ENCODE assay signal across 10 cellular contexts in the genomic region with DNA sequence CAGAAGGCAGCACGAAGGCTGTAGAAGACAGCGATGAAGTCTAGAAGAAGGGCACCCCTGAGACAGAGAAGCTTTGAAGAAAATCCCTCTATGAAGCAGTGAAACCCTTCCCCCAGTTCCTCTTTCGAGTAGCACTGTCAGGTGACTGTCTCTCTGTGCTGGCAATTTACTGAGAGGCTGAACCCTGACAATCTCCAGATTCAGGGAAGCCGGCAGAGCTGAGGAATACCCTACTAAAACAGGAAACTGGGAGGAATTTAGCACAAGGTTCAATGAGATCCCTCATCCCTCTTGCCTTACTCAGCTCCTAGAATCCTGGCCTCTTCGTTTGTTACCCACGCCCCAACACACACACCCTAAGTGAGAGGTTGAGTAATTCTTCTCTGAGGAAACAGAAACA.
DNase-seq lines count a peak whose midpoint lies in the region; ATAC-seq and TF ChIP-seq lines count a peak whose summit lies in the region.
"Had no signal": no experiment of that assay in that cellular context is flagged by ENCODE, and none has a peak within 500 bp of the region (broad histone marks: within the 10 kb centered on the region; RNA-seq: fewer than 3 reads in every experiment).

No MANE protein-coding gene starts in this region.

- intact Hi-C loops in prostate gland (cut with DNase I) (no loop called here), right cardiac atrium (cut with DNase I) (no loop called here)

- TF ChIP-seq POLR2A in NB4 (IDR thresholded peaks at IDR 0.05; ENCODE audit: extremely low read depth, insufficient read length) = no peak
- no peak for TF ChIP-seq POLR2A in prostate gland (IDR thresholded peaks at IDR 0.05)

- DNase-seq in NB4 (ENCODE audit: low read depth) (peak; percentile 23), medulla oblongata (ENCODE audit: extremely low spot score) (peak; percentile 76), prostate gland (ENCODE audit: low spot score) (no peak), right cardiac atrium (no peak)
- DNase-seq in effector CD8-positive, alpha-beta T cell (lab: John Stamatoyannopoulos, UW) = no peak
- DNase-seq in activated CD4-positive, alpha-beta T cell treated with anti-CD3 and anti-CD28 coated beads, Interleukin-2, amount 50 U/mL, for 1 hour = no peak

- H3K27ac ChIP-seq in prostate gland (no peak overlapping the region), right cardiac atrium (ENCODE audit: low read length) (no peak overlapping the region)
- H3K27ac ChIP-seq: epithelial cell of prostate had no signal

- WGBS in prostate gland = 76% methylated on average over 6 of the region's 6 CpGs
- 53% methylated on average over 6 of the region's 6 CpGs for WGBS in right cardiac atrium

- no peak for TF ChIP-seq CTCF in NB4 (IDR thresholded peaks at IDR 0.05; ENCODE audit: low read depth, low read length)
- TF ChIP-seq CTCF in prostate gland (IDR thresholded peaks at IDR 0.05) = no peak

- no peaks in the 10 kb centered on the region for H3K9me3 ChIP-seq in prostate gland
- H3K9me3 ChIP-seq in right cardiac atrium (ENCODE audit: control insufficient read depth, low read length) = no peaks in the 10 kb centered on the region

- H3K4me1 ChIP-seq in prostate gland (replicated peaks) = no peaks in the 10 kb centered on the region
- H3K4me1 ChIP-seq in right cardiac atrium (ENCODE audit: control insufficient read depth, insufficient read depth, low read length) = no peaks in the 10 kb centered on the region

- no peaks in the 10 kb centered on the region for H3K36me3 ChIP-seq in prostate gland

- H3K4me3 ChIP-seq in NB4 (ENCODE audit: low read depth, low read length) (no peak overlapping the region), prostate gland (no peak overlapping the region), right cardiac atrium (ENCODE audit: low read length) (no peak overlapping the region)

- ATAC-seq in GM18508 (IDR thresholded peaks at IDR 0.05; ENCODE audit: insufficient read depth, unreplicated experiment) (peak; percentile 85), HG02623 (IDR thresholded peaks at IDR 0.05; ENCODE audit: unreplicated experiment) (peak; percentile 82), right cardiac atrium (no peak)
- ATAC-seq: Panc1 had no signal

- H3K27me3 ChIP-seq in prostate gland (replicated peaks; ENCODE audit: insufficient read depth) (no peaks in the 10 kb centered on the region), right cardiac atrium (ENCODE audit: control insufficient read depth, insufficient read depth) (no peaks in the 10 kb centered on the region)

Comparison
In these comparisons a context has a peak if more than half of its experiments do, and no peak if none do; other contexts are left out.
1. ATAC-seq: peak in GM18508 (single experiment) and HG02623 (single experiment); none in right cardiac atrium (0 of 2).
2. DNase-seq: peak in NB4 (single experiment) and medulla oblongata (single experiment); none in prostate gland (single experiment), effector CD8-positive, alpha-beta T cell (single experiment), activated CD4-positive, alpha-beta T cell treated with anti-CD3 and anti-CD28 coated beads, Interleukin-2, amount 50 U/mL, for 1 hour (single experiment) and right cardiac atrium (0 of 3).